ENCODE assay signal across 12 cellular contexts in genomic region chr18:23226386-23226785, GRCh38.
DNase-seq lines count a peak whose midpoint lies in the region; ATAC-seq and TF ChIP-seq lines count a peak whose summit lies in the region.
"Had no signal": no experiment of that assay in that cellular context is flagged by ENCODE, and none has a peak within 500 bp of the region (broad histone marks: within the 10 kb centered on the region; RNA-seq: fewer than 3 reads in every experiment).

No MANE protein-coding gene starts in this region.

- no peak for ATAC-seq in thoracic aorta (ENCODE audit: insufficient number of reproducible peaks, low FRiP score, low read depth)
- ATAC-seq: left colon had no signal

- peaks cover 3% of the 10 kb centered on the region for H3K27me3 Mint-ChIP-seq in brain
- H3K27me3 Mint-ChIP-seq in progenitor cell of endocrine pancreas, result no peaks in the 10 kb centered on the region

- peaks cover 47 to 70% of the 10 kb centered on the region in 2 donors for H3K4me1 ChIP-seq in thoracic aorta (ENCODE audit: control insufficient read depth in 1 of 2, low read depth in 2 of 2)
- H3K4me1 ChIP-seq: HAP-1 had no signal

- H3K9me3 Mint-ChIP-seq in brain, result peaks cover 0 to 9% (median 0%) of the 10 kb centered on the region in 5 experiments
- H3K9me3 Mint-ChIP-seq in progenitor cell of endocrine pancreas (ENCODE audit: low read depth), result no peaks in the 10 kb centered on the region

- H3K36me3 Mint-ChIP-seq in brain (peaks cover 8% of the 10 kb centered on the region), progenitor cell of endocrine pancreas (ENCODE audit: insufficient read depth) (no peaks in the 10 kb centered on the region)

- no peak overlapping the region for H3K4me3 ChIP-seq in thoracic aorta
- H3K4me3 ChIP-seq: adrenal gland, HAP-1 had no signal

- H3K4me1 Mint-ChIP-seq in brain (peaks cover 53% of the 10 kb centered on the region), progenitor cell of endocrine pancreas (ENCODE audit: low read depth) (peaks cover 3% of the 10 kb centered on the region)

- TF ChIP-seq CTCF in brain (conservative IDR thresholded peaks at IDR 0.05) (no peak), thoracic aorta (IDR thresholded peaks at IDR 0.05) (no peak), progenitor cell of endocrine pancreas (IDR thresholded peaks at IDR 0.05; ENCODE audit: unreplicated experiment) (no peak)

- peak; percentile 64 for DNase-seq in M059J (ENCODE audit: low read depth)
- DNase-seq in iris pigment epithelial cell (ENCODE audit: low read depth), result peak; percentile 73
- no peak for DNase-seq in thoracic aorta (ENCODE audit: low spot score)
- no peak for DNase-seq in stimulated activated CD4-positive, alpha-beta T cell treated with anti-CD3 and anti-CD28 coated beads, Interleukin-12 subunit alpha, Interleukin-12 subunit beta, amount 100 ng/mL, for 4 hours
- no peak for DNase-seq in progenitor cell of endocrine pancreas (ENCODE audit: low spot score, unreplicated experiment)
- no peak for DNase-seq in SK-N-DZ (ENCODE audit: low spot score)
- no peak for DNase-seq in NCI-H1417 treated with DMSO at 0.1 percent for 48 hours (lab: John Stamatoyannopoulos, UW)
- DNase-seq: left colon, NCI-H510A had no signal

- no peaks in the 10 kb centered on the region for H3K36me3 ChIP-seq in thoracic aorta
- H3K36me3 ChIP-seq: adrenal gland, HAP-1 had no signal

- H3K27me3 ChIP-seq in thoracic aorta (replicated peaks; ENCODE audit: insufficient read depth), result no peaks in the 10 kb centered on the region
- H3K27me3 ChIP-seq: adrenal gland had no signal

- no peaks in the 10 kb centered on the region for H3K9me3 ChIP-seq in thoracic aorta
- H3K9me3 ChIP-seq: adrenal gland, HAP-1 had no signal

- H3K27ac ChIP-seq in thoracic aorta, result peak overlapping the region; percentile 91 to 93

- H3K27ac Mint-ChIP-seq in brain, result peak overlapping the region in 3 of 5 experiments; percentile 81 to 97 (median 90)
- no peak overlapping the region for H3K27ac Mint-ChIP-seq in progenitor cell of endocrine pancreas

- H3K4me3 Mint-ChIP-seq in brain (peak overlapping the region in 1 of 5 experiments; percentile 8), progenitor cell of endocrine pancreas (ENCODE audit: low read depth) (no peak overlapping the region)

Comparison
In these comparisons a context has a peak if more than half of its experiments do, and no peak if none do; other contexts are left out.
1. DNase-seq: peak in M059J (single experiment) and iris pigment epithelial cell (single experiment); none in thoracic aorta (single experiment), stimulated activated CD4-positive, alpha-beta T cell treated with anti-CD3 and anti-CD28 coated beads, Interleukin-12 subunit alpha, Interleukin-12 subunit beta, amount 100 ng/mL, for 4 hours (single experiment), progenitor cell of endocrine pancreas (single experiment), SK-N-DZ (single experiment) and NCI-H1417 treated with DMSO at 0.1 percent for 48 hours (single experiment).